Comparison of ENCODE assay signal across 8 cellular contexts in genomic region chr20:32685541-32686529, GRCh38. TPM values are rescaled to one million over a fixed set of nuclear protein-coding genes. Genes with fewer than 3 reads are reported as not detected.
DNase-seq lines count a peak whose midpoint lies in the region; ATAC-seq, FAIRE-seq and TF ChIP-seq lines count a peak whose summit lies in the region.

No MANE protein-coding gene starts in this region.

- TF ChIP-seq CTCF in HepG2 (CRISPR knock-in tag; IDR thresholded peaks at IDR 0.05), result peak; percentile 46
- TF ChIP-seq CTCF in GM13977 (IDR thresholded peaks at IDR 0.05; ENCODE audit: extremely low read depth, insufficient read depth, missing control alignments), result no peak

- peaks cover 60% of the 10 kb centered on the region for H3K4me1 ChIP-seq in HepG2 (ENCODE audit: insufficient read depth, low read length)

- CTCF ChIA-PET in HepG2 (lab: Yijun Ruan, JAX; ENCODE audit: low intra/inter-chr PET ratio, low total read pairs), result interaction anchor here (2.0 kb wide), 1 partner anchor 12 kb away, joined by 7 read pairs; the partner anchor contains the start of gene C20orf203

- in situ Hi-C loops in KBM-7 (cut with MboI; ENCODE audit: low pct_unique_long_range_greater_than_20kb, low sequenced_read_pairs) (no loop called here), HepG2 (cut with HindIII; ENCODE audit: extremely low pct_ligation_motif_present, low pct_unique_long_range_greater_than_20kb) (no loop called here), GM13977 (cut with MboI; ENCODE audit: low pct_unique_long_range_greater_than_20kb, low sequenced_read_pairs, unreplicated experiment) (no loop called here)

- H3K27ac ChIP-seq in HepG2 (ENCODE audit: extremely low read length, insufficient read depth, low read length), result peak overlapping the region; percentile 93

- TF ChIP-seq EP300 in HepG2 (IDR thresholded peaks at IDR 0.05; ENCODE audit: low read depth in 2 of 2, low read length in 2 of 2), result peak; percentile 99
- peak; percentile 97 for TF ChIP-seq EP300 in HepG2 (CRISPR knock-in tag; IDR thresholded peaks at IDR 0.05; ENCODE audit: borderline replicate concordance)

- peak overlapping the region; percentile 80 for H3K9ac ChIP-seq in HepG2 (ENCODE audit: insufficient read depth, low read depth, low read length)

- no peaks in the 10 kb centered on the region for H3K36me3 ChIP-seq in HepG2 (replicated peaks in 1 of 2; ENCODE audit: control insufficient read depth in 1 of 2, insufficient read depth in 2 of 2, low read length in 2 of 2)

- TF ChIP-seq POLR2A in HepG2 (IDR thresholded peaks at IDR 0.05; ENCODE audit: insufficient read depth in 1 of 2, low read depth in 2 of 2, low read length in 2 of 2), result peak; percentile 76 to 92

- DNase-seq in AG20443 (ENCODE audit: low spot score) (peak; percentile 84), KBM-7 (peak; percentile 93), astrocyte of the hippocampus (ENCODE audit: low read depth, low spot score) (peak; percentile 51), HepG2 (ENCODE audit: low spot score) (peak; percentile 100), GM13977 (ENCODE audit: low spot score) (no peak), NCI-H2107 (lab: John Stamatoyannopoulos, UW) (no peak)
- DNase-seq in stimulated activated naive CD4-positive, alpha-beta T cell treated with Interleukin-2 at 50 U/mL for 16 hours (lab: John Stamatoyannopoulos, UW), result no peak

- no peaks in the 10 kb centered on the region for H3K9me3 ChIP-seq in HepG2 (ENCODE audit: low read length)

- WGBS in HepG2 (ENCODE audit: low lambda C conversion rate), result 11% methylated on average over 17 of the region's 17 CpGs

- POLR2A ChIA-PET in HepG2 (lab: Yijun Ruan, JAX), result interaction anchor here (0.6 to 3.5 kb wide), 12 partner anchors 10 to 326 kb away, joined by 3 to 17 read pairs (median 4); partner anchors contain the start of genes C20orf203 and COMMD7

- FAIRE-seq in HepG2 (lab: Jason Lieb, UNC), result peak; percentile 97

- peak overlapping the region; percentile 6 to 57 (median 34); a peak in 5 of 6 replicates for H3K4me3 ChIP-seq in HepG2 (replicated peaks in 1 of 3; ENCODE audit: insufficient read depth in 1 of 3, low read depth in 2 of 3, low read length in 3 of 3)

- TSS peak; percentile 96 for BruUV-seq in HepG2 (replicated peaks; lab: Mats Ljungman, UMichigan)

- ATAC-seq in HepG2 (peak; percentile 89), GM19395 (IDR thresholded peaks at IDR 0.05; ENCODE audit: unreplicated experiment) (no peak)

- intact Hi-C loops in HepG2 (cut with micrococcal nuclease; ENCODE audit: unreplicated experiment), result loop anchor here (1.0 kb wide), 1 partner anchor 23 kb away; no protein-coding TSS in a partner anchor

- no peaks in the 10 kb centered on the region for H3K27me3 ChIP-seq in HepG2 (ENCODE audit: control insufficient read depth in 1 of 2, insufficient read depth in 2 of 2, low read length in 2 of 2)

- H3K79me2 ChIP-seq in HepG2 (ENCODE audit: insufficient read depth, low read length), result no peaks in the 10 kb centered on the region

- H2AFZ ChIP-seq in HepG2 (ENCODE audit: low read length), result peak overlapping the region; percentile 42

- TF ChIP-seq RAD21 in HepG2 (CRISPR knock-in tag; IDR thresholded peaks at IDR 0.05), result peak; percentile 89

- peak overlapping the region; percentile 80 for H3K4me2 ChIP-seq in HepG2 (ENCODE audit: low read depth, low read length)

- H4K20me1 ChIP-seq in HepG2 (ENCODE audit: insufficient read depth, low read length), result no peaks in the 10 kb centered on the region

TF ChIP-seq in HepG2, 621 proteins besides CTCF, POLR2A, EP300 and RAD21 (continues in another document):
- TF ChIP-seq ATF5 (CRISPR knock-in tag; IDR thresholded peaks at IDR 0.05; ENCODE audit: low read depth) (peak; percentile 83; the same call in 1 of the 2 replicates), CBX5 (CRISPR knock-in tag; IDR thresholded peaks at IDR 0.05; ENCODE audit: borderline replicate concordance) (peak; percentile 82; the same call in 1 of the 2 replicates), ZEB1 (IDR thresholded peaks at IDR 0.05; ENCODE audit: insufficient replicate concordance, low read depth) (peak; percentile 91), RNF219 (CRISPR knock-in tag; IDR thresholded peaks at IDR 0.05) (no peak), TEAD2 (CRISPR knock-in tag; IDR thresholded peaks at IDR 0.05) (0 out of 2 replicates have a peak, but pooled peaks have one; percentile 32), MIER3 (CRISPR knock-in tag; IDR thresholded peaks at IDR 0.05; ENCODE audit: borderline replicate concordance) (peak; percentile 96; the same call in 1 of the 2 replicates)

RNA-seq across cellular contexts. Expression of gene C20orf203, which starts 12.1 kb away (rescaled TPM):
- 0.02 TPM in 1 of 2 replicates, not detected in the other for total RNA-seq in HepG2 (2016; rRNA removed; fragmentation: Illumina TruSeq; extraction: Trizol)
- total RNA-seq in HepG2 (2016; cell fraction: cytosol; rRNA removed; fragmentation: Illumina TruSeq; extraction: Trizol; ENCODE audit: low read depth), result not detected in 2 replicates
- 0.03 and 0.04 TPM in 2 replicates for total RNA-seq in HepG2 (2016; cell fraction: insoluble cytoplasmic fraction; rRNA removed; fragmentation: Illumina TruSeq; extraction: Trizol)
- not detected in 2 replicates for total RNA-seq in HepG2 (2016; cell fraction: membrane; rRNA removed; fragmentation: Illumina TruSeq; extraction: Trizol)
- 0.12 TPM in 1 of 2 replicates, not detected in the other for total RNA-seq in HepG2 (2016; cell fraction: nucleus; rRNA removed; fragmentation: Illumina TruSeq; extraction: Trizol)
- polyA plus RNA-seq in HepG2 (2011; rRNA removed), result 0.04 and 0.05 TPM in 2 replicates
- polyA plus RNA-seq in HepG2 (2011; cell fraction: cytosol; rRNA removed), result 0.01 TPM in 1 of 2 replicates, not detected in the other
- 0.24 and 0.29 TPM in 2 replicates for polyA plus RNA-seq in HepG2 (2011; cell fraction: nucleus; rRNA removed)
- polyA plus RNA-seq in HepG2 (2012), result 0.03 and 0.08 TPM in 2 replicates
- polyA plus RNA-seq in HepG2 (2016; cell fraction: cytosol; fragmentation: Illumina TruSeq; extraction: Trizol; ENCODE audit: low read depth), result not detected in 2 replicates
- polyA plus RNA-seq in HepG2 (2016; cell fraction: insoluble cytoplasmic fraction; fragmentation: Illumina TruSeq; extraction: Trizol; ENCODE audit: low read depth), result not detected in 2 replicates
- 0.06 TPM in 1 of 2 replicates, not detected in the other for polyA plus RNA-seq in HepG2 (2016; cell fraction: membrane; fragmentation: Illumina TruSeq; extraction: Trizol; ENCODE audit: low read depth)
- polyA plus RNA-seq in HepG2 (2016; cell fraction: nucleus; fragmentation: Illumina TruSeq; extraction: Trizol; ENCODE audit: insufficient read depth, low read depth), result not detected in 2 replicates
- polyA minus RNA-seq in HepG2 (2011; rRNA and poly(A)+ RNA removed; ENCODE audit: low replicate concordance), result 0.18 TPM in 1 of 2 replicates, not detected in the other
- not detected in 2 replicates for polyA minus RNA-seq in HepG2 (2011; cell fraction: cytosol; rRNA and poly(A)+ RNA removed)
- 0.12 and 0.13 TPM in 2 replicates for polyA minus RNA-seq in HepG2 (2011; cell fraction: nucleus; rRNA and poly(A)+ RNA removed)

RNA-seq across cellular contexts. Expression of gene COMMD7, which starts 57.4 kb away (rescaled TPM):
- total RNA-seq in HepG2 (2016; rRNA removed; fragmentation: Illumina TruSeq; extraction: Trizol), result 42.1 and 50.7 TPM in 2 replicates
- total RNA-seq in HepG2 (2016; cell fraction: cytosol; rRNA removed; fragmentation: Illumina TruSeq; extraction: Trizol; ENCODE audit: low read depth), result 43.5 and 46.2 TPM in 2 replicates
- total RNA-seq in HepG2 (2016; cell fraction: insoluble cytoplasmic fraction; rRNA removed; fragmentation: Illumina TruSeq; extraction: Trizol), result 45.7 and 51.2 TPM in 2 replicates
- total RNA-seq in HepG2 (2016; cell fraction: membrane; rRNA removed; fragmentation: Illumina TruSeq; extraction: Trizol), result 61.6 and 66.4 TPM in 2 replicates
- total RNA-seq in HepG2 (2016; cell fraction: nucleus; rRNA removed; fragmentation: Illumina TruSeq; extraction: Trizol), result 18.5 and 21.3 TPM in 2 replicates
- 53.3 and 57.6 TPM in 2 replicates for polyA plus RNA-seq in HepG2 (2011; rRNA removed)
- 43.6 and 53.1 TPM in 2 replicates for polyA plus RNA-seq in HepG2 (2011; cell fraction: cytosol; rRNA removed)
- 25.7 and 36.0 TPM in 2 replicates for polyA plus RNA-seq in HepG2 (2011; cell fraction: nucleus; rRNA removed)
- polyA plus RNA-seq in HepG2 (2012), result 41.4 and 42.8 TPM in 2 replicates
- 58.9 and 74.1 TPM in 2 replicates for polyA plus RNA-seq in HepG2 (2016; cell fraction: cytosol; fragmentation: Illumina TruSeq; extraction: Trizol; ENCODE audit: low read depth)
- polyA plus RNA-seq in HepG2 (2016; cell fraction: insoluble cytoplasmic fraction; fragmentation: Illumina TruSeq; extraction: Trizol; ENCODE audit: low read depth), result 70.1 and 77.5 TPM in 2 replicates
- 74.5 and 89.5 TPM in 2 replicates for polyA plus RNA-seq in HepG2 (2016; cell fraction: membrane; fragmentation: Illumina TruSeq; extraction: Trizol; ENCODE audit: low read depth)
- polyA plus RNA-seq in HepG2 (2016; cell fraction: nucleus; fragmentation: Illumina TruSeq; extraction: Trizol; ENCODE audit: insufficient read depth, low read depth), result 54.8 and 59.1 TPM in 2 replicates
- polyA minus RNA-seq in HepG2 (2011; rRNA and poly(A)+ RNA removed; ENCODE audit: low replicate concordance), result 21.5 and 39.2 TPM in 2 replicates
- 16.5 and 16.9 TPM in 2 replicates for polyA minus RNA-seq in HepG2 (2011; cell fraction: cytosol; rRNA and poly(A)+ RNA removed)
- polyA minus RNA-seq in HepG2 (2011; cell fraction: nucleus; rRNA and poly(A)+ RNA removed), result 9.7 and 13.8 TPM in 2 replicates

Comparison
In these comparisons a context has a peak if more than half of its experiments do, and no peak if none do; other contexts are left out.
1. DNase-seq: peak in AG20443 (single experiment), KBM-7 (single experiment), astrocyte of the hippocampus (single experiment) and HepG2 (single experiment); none in stimulated activated naive CD4-positive, alpha-beta T cell treated with Interleukin-2 at 50 U/mL for 16 hours (single experiment), GM13977 (single experiment) and NCI-H2107 (single experiment).